Comparison of ENCODE assay signal across 12 cellular contexts in genomic region chr7:75966209-75966961, GRCh38. TPM values are rescaled to one million over a fixed set of nuclear protein-coding genes. Genes with fewer than 3 reads are reported as not detected.
A peak's percentile ranks its signal among the peaks of the same experiment; 100 is the strongest.
DNase-seq lines count a peak whose midpoint lies in the region; ATAC-seq, FAIRE-seq and TF ChIP-seq lines count a peak whose summit lies in the region.
"Had no signal": no experiment of that assay in that cellular context is flagged by ENCODE, and none has a peak within 500 bp of the region (broad histone marks: within the 10 kb centered on the region; RNA-seq: fewer than 3 reads in every experiment).

No MANE protein-coding gene starts in this region.

- CTCF ChIA-PET in K562 (lab: Yijun Ruan, JAX; ENCODE audit: low intra/inter-chr PET ratio), result no interaction called here

- H3K4me1 ChIP-seq in K562 (replicated peaks in 1 of 2; ENCODE audit: control insufficient read depth in 2 of 2, insufficient read depth in 2 of 2, low read length in 2 of 2) (peaks cover 0 to 30% of the 10 kb centered on the region in 2 experiments; a peak in 3 of 5 replicates), left lung (peaks cover 13 to 58% of the 10 kb centered on the region in 2 donors), testis (peaks cover 55% of the 10 kb centered on the region)

- no peaks in the 10 kb centered on the region for H3K79me2 ChIP-seq in K562 (ENCODE audit: control insufficient read depth, insufficient read depth, low read length)

- TF ChIP-seq POLR2A in K562 (conservative IDR thresholded peaks at IDR 0.05) (no peak), testis (IDR thresholded peaks at IDR 0.05) (no peak)

- DNase-seq in DMS153 (lab: John Stamatoyannopoulos, UW), result peak; percentile 8
- no peak for DNase-seq in DMS153 treated with DMSO at 0.1 percent for 48 hours (lab: John Stamatoyannopoulos, UW; ENCODE audit: unreplicated experiment)
- no peak for DNase-seq in K562 (ENCODE audit: extremely low read depth in 1 of 4, low spot score in 3 of 4)
- peak in 1 of 2 donors; percentile 55 for DNase-seq in left lung
- DNase-seq in testis, result peak; percentile 75
- no peak for DNase-seq in effector CD4-positive, alpha-beta T cell
- no peak for DNase-seq in HuH-7 (ENCODE audit: low spot score)
- no peak for DNase-seq in RKO (ENCODE audit: low spot score)
- DNase-seq: stimulated activated naive CD4-positive, alpha-beta T cell; T1000 had no signal

- no peak for TF ChIP-seq RAD21 in K562 (CRISPR knock-in tag; conservative IDR thresholded peaks at IDR 0.05 in 1 of 2, IDR thresholded peaks at IDR 0.05 in 1 of 2)

- TF ChIP-seq EP300 in K562 (IDR thresholded peaks at IDR 0.05; ENCODE audit: low read length), result no peak

- BruUV-seq in K562 (replicated peaks; lab: Mats Ljungman, UMichigan), result no TSS peak

- peaks cover 2% of the 10 kb centered on the region for H3K9me1 ChIP-seq in K562 (ENCODE audit: control insufficient read depth, insufficient read depth, low read length)

- POLR2A ChIA-PET in K562 (lab: Yijun Ruan, JAX), result interaction anchor here (0.9 to 1.6 kb wide), 4 partner anchors 14 to 88 kb away, joined by 3 to 4 read pairs (median 4); partner anchors contain the start of gene RHBDD2

- TF ChIP-seq CTCF in K562 (IDR thresholded peaks at IDR 0.05 in 2 of 3, conservative IDR thresholded peaks at IDR 0.05 in 1 of 3; ENCODE audit: insufficient read depth in 2 of 3, low read depth in 1 of 3, low read length in 3 of 3) (no peak), left lung (IDR thresholded peaks at IDR 0.05) (no peak), testis (IDR thresholded peaks at IDR 0.05) (no peak)

- H3K4me2 ChIP-seq in K562 (ENCODE audit: insufficient read depth, low read length), result no peak overlapping the region

- H3K27ac ChIP-seq in K562 (ENCODE audit: extremely low read depth, low read depth, low read length), result no peak overlapping the region
- H3K27ac ChIP-seq in left lung, result peak overlapping the region; percentile 58 to 71
- peak overlapping the region; percentile 33 to 83 for H3K27ac ChIP-seq in testis
- H3K27ac ChIP-seq: 22Rv1 had no signal

- no peak for ATAC-seq in K562
- peak; percentile 34 for ATAC-seq in left lung
- ATAC-seq: naive thymus-derived CD8-positive, alpha-beta T cell had no signal

- intact Hi-C loops in K562 (cut with micrococcal nuclease), result no loop called here
- intact Hi-C loops in left lung (cut with DNase I), result no loop called here
- intact Hi-C loops in testis (cut with DNase I; ENCODE audit: low total_unique reads), result no loop called here

- 86% methylated on average over 24 of the region's 25 CpGs for WGBS in K562 (ENCODE audit: insufficient coverage, low coverage, missing lambda C conversion rate)
- 51 to 71% methylated on average over 17 to 25 of the region's 25 CpGs for WGBS in testis, 2 donors

- in situ Hi-C loops in K562 (cut with MboI), result no loop called here

- H3K4me3 ChIP-seq in K562 (no peak overlapping the region), left lung (no peak overlapping the region), testis (no peak overlapping the region)

- no peak for FAIRE-seq in K562 (lab: Jason Lieb, UNC)

- H3K9me3 ChIP-seq in K562 (replicated peaks; ENCODE audit: control insufficient read depth, insufficient read depth, low read depth, low read length) (no peaks in the 10 kb centered on the region), left lung (no peaks in the 10 kb centered on the region), testis (no peaks in the 10 kb centered on the region)

- H3K36me3 ChIP-seq in K562 (ENCODE audit: control insufficient read depth, insufficient read depth, low read length), result peaks cover 39% of the 10 kb centered on the region; the same call in 2 of the 3 replicates
- peaks cover 0 to 62% of the 10 kb centered on the region in 2 donors for H3K36me3 ChIP-seq in left lung
- H3K36me3 ChIP-seq in testis (ENCODE audit: low read depth, missing control alignments), result no peaks in the 10 kb centered on the region

- no peaks in the 10 kb centered on the region for H4K20me1 ChIP-seq in K562 (replicated peaks; ENCODE audit: control insufficient read depth, insufficient read depth, low read length)

- H2AFZ ChIP-seq in K562 (ENCODE audit: low read depth, low read length), result no peak overlapping the region

- H3K27me3 ChIP-seq in K562 (ENCODE audit: control insufficient read depth in 2 of 2, insufficient read depth in 2 of 2, low read length in 2 of 2) (no peaks in the 10 kb centered on the region), left lung (no peaks in the 10 kb centered on the region), testis (no peaks in the 10 kb centered on the region)

- H3K9ac ChIP-seq in K562 (ENCODE audit: insufficient read depth in 1 of 2, low read depth in 2 of 2, low read length in 2 of 2), result peak overlapping the region in 1 of 2 experiments; percentile 47; a peak in 1 of 4 replicates

TF ChIP-seq in K562, 482 proteins besides CTCF, POLR2A, EP300 and RAD21:
- no peak for TF ChIP-seq IRF9 (tag; IDR thresholded peaks at IDR 0.05)
- TF ChIP-seq CBFA2T2 (conservative IDR thresholded peaks at IDR 0.05), result 0 out of 2 replicates have a peak, but pooled peaks have one; percentile 8

RNA-seq across cellular contexts. Expression of gene TMEM120A, which starts 28.0 kb away (rescaled TPM):
- 42.3 and 121 TPM in 2 replicates for total RNA-seq in K562 (2011; cell fraction: chromatin; rRNA removed; ENCODE audit: low replicate concordance)
- 148 and 154 TPM in 2 replicates for total RNA-seq in K562 (2011; cell fraction: nucleolus; rRNA removed)
- 96.3 and 113 TPM in 2 replicates for total RNA-seq in K562 (2011; cell fraction: nucleoplasm; rRNA removed)
- total RNA-seq in K562 (2014; rRNA removed) (22.4 and 22.9 TPM in 2 replicates), K562 (2014; rRNA removed; fragmentation: Illumina TruSeq; extraction: Trizol) (19.5 and 19.6 TPM in 2 replicates), K562 (2015; rRNA removed; fragmentation: Illumina TruSeq; extraction: Trizol) (13.6 and 17.4 TPM in 2 replicates), K562 (2021) (33.8 and 36.4 TPM in 2 replicates), left lung (10 to 100 TPM; 32.3 to 50.4 TPM), testis (100 to 1,000 TPM in 1 of 2 donors, 10 to 100 TPM in 1; 85.9 to 150 TPM)
- polyA plus RNA-seq in K562 (2011; rRNA removed) (90.2 and 90.5 TPM in 2 replicates), K562 (2014; fragmentation: Illumina TruSeq; extraction: Trizol) (32.1 and 39.5 TPM in 2 replicates), K562 (2014; fragmentation: Nextera tagmentation; extraction: Ambion mirVana) (1 to 10 TPM; 2.3 to 8.3 TPM), K562 (2014; rRNA removed) (33.5 and 43.5 TPM in 2 replicates), testis (ENCODE audit: insufficient read depth, low read depth, low replicate concordance) (270 TPM)
- polyA plus RNA-seq in K562 (2011; cell fraction: cytosol; rRNA removed), result 62.7 and 83.5 TPM in 2 replicates
- polyA plus RNA-seq in K562 (2011; cell fraction: nucleus; rRNA removed), result 144 and 164 TPM in 2 replicates
- polyA plus RNA-seq in K562 (2012), result 29.1 and 72.7 TPM in 2 replicates
- polyA minus RNA-seq in K562 (2011; rRNA and poly(A)+ RNA removed), result 60.9 and 82.0 TPM in 2 replicates
- polyA minus RNA-seq in K562 (2011; cell fraction: cytosol; rRNA and poly(A)+ RNA removed), result 20.2 and 33.1 TPM in 2 replicates
- 16.0 and 22.0 TPM in 2 replicates for polyA minus RNA-seq in K562 (2011; cell fraction: nucleus; rRNA and poly(A)+ RNA removed)

RNA-seq across cellular contexts. Expression of gene POR, which starts 51.4 kb away (rescaled TPM):
- total RNA-seq in K562 (2011; cell fraction: chromatin; rRNA removed; ENCODE audit: low replicate concordance), result 102 and 236 TPM in 2 replicates
- total RNA-seq in K562 (2011; cell fraction: nucleolus; rRNA removed), result 297 and 329 TPM in 2 replicates
- 126 and 148 TPM in 2 replicates for total RNA-seq in K562 (2011; cell fraction: nucleoplasm; rRNA removed)
- total RNA-seq in K562 (2014; rRNA removed) (137 and 192 TPM in 2 replicates), K562 (2014; rRNA removed; fragmentation: Illumina TruSeq; extraction: Trizol) (36.0 and 53.7 TPM in 2 replicates), K562 (2015; rRNA removed; fragmentation: Illumina TruSeq; extraction: Trizol) (40.8 and 42.0 TPM in 2 replicates), K562 (2021) (138 and 142 TPM in 2 replicates), left lung (100 to 1,000 TPM; 206 to 210 TPM), testis (100 to 1,000 TPM; 122 to 169 TPM)
- polyA plus RNA-seq in K562 (2011; rRNA removed) (33.8 and 51.7 TPM in 2 replicates), K562 (2014; fragmentation: Illumina TruSeq; extraction: Trizol) (75.6 and 89.8 TPM in 2 replicates), K562 (2014; fragmentation: Nextera tagmentation; extraction: Ambion mirVana) (10 to 100 TPM in 1 of 2 experiments, 1 to 10 TPM in 1; 4.7 to 10.6 TPM), K562 (2014; rRNA removed) (67.5 and 76.6 TPM in 2 replicates), testis (ENCODE audit: insufficient read depth, low read depth, low replicate concordance) (98.5 TPM)
- polyA plus RNA-seq in K562 (2011; cell fraction: cytosol; rRNA removed), result 42.7 and 139 TPM in 2 replicates
- polyA plus RNA-seq in K562 (2011; cell fraction: nucleus; rRNA removed), result 158 and 263 TPM in 2 replicates
- 72.0 and 103 TPM in 2 replicates for polyA plus RNA-seq in K562 (2012)
- 24.0 and 27.0 TPM in 2 replicates for polyA minus RNA-seq in K562 (2011; rRNA and poly(A)+ RNA removed)
- polyA minus RNA-seq in K562 (2011; cell fraction: cytosol; rRNA and poly(A)+ RNA removed), result 76.6 and 85.5 TPM in 2 replicates
- polyA minus RNA-seq in K562 (2011; cell fraction: nucleus; rRNA and poly(A)+ RNA removed), result 41.2 and 50.2 TPM in 2 replicates

Comparison
In these comparisons a context has a peak if more than half of its experiments do, and no peak if none do; other contexts are left out.
1. DNase-seq: peak in DMS153 (single experiment) and testis (single experiment); none in DMS153 treated with DMSO at 0.1 percent for 48 hours (single experiment), K562 (0 of 4), effector CD4-positive, alpha-beta T cell (single experiment), HuH-7 (single experiment) and RKO (single experiment).